28 cellular contexts compared by ENCODE assay signal in the genomic region with DNA sequence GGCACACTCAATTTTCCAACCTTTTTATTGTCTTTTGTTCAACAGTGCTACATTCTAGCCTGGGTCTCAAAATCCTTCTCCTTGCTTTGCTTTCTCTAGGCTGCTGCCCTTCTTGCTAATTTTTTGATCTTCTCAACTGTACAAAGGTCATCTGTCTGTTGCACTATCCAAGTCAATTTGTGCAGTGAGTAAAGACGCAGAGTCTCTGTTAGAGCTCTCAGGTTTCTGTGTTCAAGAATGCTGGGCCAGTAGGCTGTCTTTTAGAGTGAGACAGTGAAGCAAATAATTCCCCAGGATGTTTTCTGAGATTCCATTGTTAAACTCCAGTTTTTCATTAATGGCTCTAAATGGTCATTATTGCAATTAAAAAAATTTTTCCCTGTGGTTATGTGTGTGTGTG.
"Had no signal": no experiment of that assay in that cellular context is flagged by ENCODE, and none has a peak within 500 bp of the region (broad histone marks: within the 10 kb centered on the region; RNA-seq: fewer than 3 reads in every experiment).

No MANE protein-coding gene starts in this region.

- H3K27ac Mint-ChIP-seq: activated naive CD8-positive, alpha-beta T cell; activated T-cell treated with anti-CD3 and anti-CD28 coated beads, Interleukin-2, amount 50 U/mL, for 72 hours; stimulated activated effector memory CD8-positive, alpha-beta T cell treated with anti-CD3 and anti-CD28 coated beads, Interleukin-12 subunit alpha, Interleukin-12 subunit beta, amount 100 ng/mL, for 72 hours; stimulated activated naive CD8-positive, alpha-beta T cell treated with anti-CD3 and anti-CD28 coated beads, Interleukin-15, Interleukin-2, amounts not matched to agents 100 ng/mL and 50 ng/mL, for 24 hours had no signal

- H3K27ac ChIP-seq: adrenal gland, esophagus muscularis mucosa, foreskin keratinocyte, heart left ventricle, left ventricle myocardium inferior, right lobe of liver, thoracic aorta, upper lobe of left lung, vagina had no signal

- H3K4me3 ChIP-seq: adrenal gland, esophagus muscularis mucosa, heart left ventricle, left ventricle myocardium inferior, lung, right lobe of liver, thoracic aorta, upper lobe of left lung, vagina had no signal

- H3K4me1 ChIP-seq: right lobe of liver, upper lobe of left lung had no signal

- H3K36me3 Mint-ChIP-seq: activated naive CD8-positive, alpha-beta T cell; stimulated activated effector memory CD8-positive, alpha-beta T cell treated with anti-CD3 and anti-CD28 coated beads, Interleukin-12 subunit alpha, Interleukin-12 subunit beta, amount 100 ng/mL, for 72 hours had no signal

- H3K27me3 Mint-ChIP-seq: stimulated activated naive CD8-positive, alpha-beta T cell treated with anti-CD3 and anti-CD28 coated beads, Interleukin-15, Interleukin-2, amounts not matched to agents 100 ng/mL and 50 ng/mL, for 24 hours had no signal

- H3K4me1 Mint-ChIP-seq: stimulated activated effector memory CD8-positive, alpha-beta T cell treated with anti-CD3 and anti-CD28 coated beads, Interleukin-12 subunit alpha, Interleukin-12 subunit beta, amount 100 ng/mL, for 72 hours had no signal

- DNase-seq: activated CD4-positive, alpha-beta T cell treated with anti-CD3 and anti-CD28 coated beads for 4 hours; activated CD4-positive, alpha-beta T cell treated with anti-CD3 and anti-CD28 coated beads, Interleukin-2, amount 50 U/mL, for 4 hours; activated CD4-positive, CD25-positive, alpha-beta regulatory T cell; activated naive CD4-positive, alpha-beta T cell treated with Interleukin-2 at 50 U/mL for 16 hours; activated T-cell treated with anti-CD3 and anti-CD28 coated beads for 4 hours; activated T-cell treated with anti-CD3 and anti-CD28 coated beads, Interleukin-2, amount 50 U/mL, for 72 hours; adrenal gland; caudate nucleus; dermis blood vessel endothelial cell; effector CD4-positive, alpha-beta T cell; foreskin keratinocyte; heart left ventricle; left ventricle myocardium inferior; mesendoderm; posterior cingulate gyrus; right lobe of liver; stimulated activated CD4-positive, alpha-beta T cell treated with anti-CD3 and anti-CD28 coated beads, Interleukin-12 subunit alpha, Interleukin-12 subunit beta, amount 100 ng/mL, for 4 hours; stimulated activated CD4-positive, alpha-beta T cell treated with anti-CD3 and anti-CD28 coated beads, Interleukin-4, amount 100 ng/mL, for 24 hours; upper lobe of left lung had no signal

- FAIRE-seq: colon had no signal

- H3K9me3 Mint-ChIP-seq: activated T-cell treated with anti-CD3 and anti-CD28 coated beads, Interleukin-2, amount 50 U/mL, for 72 hours; neural crest cell; stimulated activated effector memory CD8-positive, alpha-beta T cell treated with anti-CD3 and anti-CD28 coated beads, Interleukin-12 subunit alpha, Interleukin-12 subunit beta, amount 100 ng/mL, for 72 hours; stimulated activated naive CD8-positive, alpha-beta T cell treated with anti-CD3 and anti-CD28 coated beads, Interleukin-15, Interleukin-2, amounts not matched to agents 100 ng/mL and 50 ng/mL, for 24 hours had no signal

- H3K4me3 Mint-ChIP-seq: activated naive CD8-positive, alpha-beta T cell; activated T-cell treated with anti-CD3 and anti-CD28 coated beads, Interleukin-2, amount 50 U/mL, for 72 hours; neural crest cell; stimulated activated effector memory CD8-positive, alpha-beta T cell treated with anti-CD3 and anti-CD28 coated beads, Interleukin-12 subunit alpha, Interleukin-12 subunit beta, amount 100 ng/mL, for 72 hours; stimulated activated naive CD8-positive, alpha-beta T cell treated with anti-CD3 and anti-CD28 coated beads, Interleukin-15, Interleukin-2, amounts not matched to agents 100 ng/mL and 50 ng/mL, for 24 hours had no signal

- H3K36me3 ChIP-seq: adrenal gland, esophagus muscularis mucosa, heart left ventricle, left ventricle myocardium inferior, right lobe of liver, thoracic aorta, upper lobe of left lung, vagina had no signal

- H3K9me3 ChIP-seq: adrenal gland, esophagus muscularis mucosa, heart left ventricle, left ventricle myocardium inferior, right lobe of liver, thoracic aorta, upper lobe of left lung, vagina had no signal

- ATAC-seq: activated T-cell treated with anti-CD3 and anti-CD28 coated beads, Interleukin-2, amount 50 U/mL, for 72 hours; foreskin keratinocyte; heart left ventricle; stimulated activated effector memory CD8-positive, alpha-beta T cell treated with anti-CD3 and anti-CD28 coated beads, Interleukin-12 subunit alpha, Interleukin-12 subunit beta, amount 100 ng/mL, for 72 hours had no signal

- H3K27me3 ChIP-seq: adrenal gland, esophagus muscularis mucosa, foreskin keratinocyte, heart left ventricle, right lobe of liver, upper lobe of left lung, vagina had no signal
